Comparison of ENCODE assay signal across 15 cellular contexts in genomic region chr14:69171569-69171968, GRCh38.
"Had no signal": no experiment of that assay in that cellular context is flagged by ENCODE, and none has a peak within 500 bp of the region (broad histone marks: within the 10 kb centered on the region; RNA-seq: fewer than 3 reads in every experiment).

No MANE protein-coding gene starts in this region.

- H3K36me3 ChIP-seq: colonic mucosa, neutrophil, sigmoid colon, stomach, thoracic aorta, transverse colon had no signal

- H3K9me3 ChIP-seq: colonic mucosa, neutrophil, sigmoid colon, stomach, thoracic aorta, transverse colon had no signal

- H3K27me3 ChIP-seq: colonic mucosa, sigmoid colon, stomach, transverse colon had no signal

- ATAC-seq: naive thymus-derived CD4-positive, alpha-beta T cell had no signal

- DNase-seq: colonic mucosa; dermis blood vessel endothelial cell; kidney glomerular epithelial cell; naive thymus-derived CD4-positive, alpha-beta T cell; nephron progenitor cell; posterior cingulate gyrus; sigmoid colon; stimulated activated naive CD4-positive, alpha-beta T cell; stomach; substantia nigra; transverse colon had no signal

- H3K27ac ChIP-seq: colonic mucosa, foreskin keratinocyte, neutrophil, sigmoid colon, skin epidermis, stomach, thoracic aorta, transverse colon had no signal

- H3K4me1 ChIP-seq: colonic mucosa, foreskin keratinocyte, sigmoid colon, stomach, transverse colon had no signal

- H3K4me3 ChIP-seq: colonic mucosa, sigmoid colon, skin epidermis, stomach, thoracic aorta, transverse colon had no signal
